Comparison of ENCODE assay signal across 3 cellular contexts in the genomic region with DNA sequence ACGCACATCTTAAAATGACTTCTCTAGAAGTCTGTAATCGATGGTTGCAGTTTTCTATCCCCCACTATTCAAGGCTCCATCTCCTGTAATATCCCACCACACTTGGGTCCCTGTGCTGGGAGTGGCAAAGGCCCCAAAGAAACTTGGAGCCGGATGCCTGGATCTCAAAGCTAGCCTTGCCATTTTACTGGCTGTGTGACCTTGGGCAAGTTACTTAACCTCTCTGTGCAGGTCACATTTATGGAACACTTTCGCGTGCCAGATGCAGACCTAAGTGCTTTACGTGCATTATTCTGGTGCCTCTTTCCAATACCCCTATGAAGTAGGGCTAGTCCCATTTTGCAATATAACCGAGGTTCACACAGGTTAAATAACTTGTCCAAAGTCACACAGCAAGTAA.
TF ChIP-seq lines count a peak whose summit lies in the region.

No MANE protein-coding gene starts in this region.

TF ChIP-seq in HepG2, 621 proteins besides CTCF, POLR2A, EP300 and RAD21:
- TF ChIP-seq ZNF768 (CRISPR knock-in tag; IDR thresholded peaks at IDR 0.05): peak; percentile 87
- TF ChIP-seq WIZ (CRISPR knock-in tag; IDR thresholded peaks at IDR 0.05): no peak
- no peak for TF ChIP-seq DDIT3 (CRISPR knock-in tag; IDR thresholded peaks at IDR 0.05)
- TF ChIP-seq ZBTB8A (CRISPR knock-in tag; IDR thresholded peaks at IDR 0.05; ENCODE audit: borderline replicate concordance, low read depth): no peak
- no peak for TF ChIP-seq ZNF530 (CRISPR knock-in tag; IDR thresholded peaks at IDR 0.05; ENCODE audit: low read depth)
- no peak for TF ChIP-seq GPBP1L1 (CRISPR knock-in tag; IDR thresholded peaks at IDR 0.05)

TF ChIP-seq in K562, 482 proteins besides CTCF, POLR2A, EP300 and RAD21:
- peak; percentile 79 for TF ChIP-seq RBM25 (IDR thresholded peaks at IDR 0.05; ENCODE audit: low read depth, low read length, severe bottlenecking)
- no peak for TF ChIP-seq RB1 (IDR thresholded peaks at IDR 0.05; ENCODE audit: low read depth)
- TF ChIP-seq BCOR (IDR thresholded peaks at IDR 0.05): peak; percentile 67; the same call in 1 of the 2 replicates
- 0 out of 4 replicates have a peak, but pooled peaks of 1 of the 2 experiments have one; percentile 23 for TF ChIP-seq KDM1A (IDR thresholded peaks at IDR 0.05)
- TF ChIP-seq ZFP36 (IDR thresholded peaks at IDR 0.05; ENCODE audit: low read depth, low read length, partially characterized antibody): peak; percentile 62
- no peak for TF ChIP-seq ZNF76 (CRISPR knock-in tag; IDR thresholded peaks at IDR 0.05; ENCODE audit: borderline replicate concordance)

TF ChIP-seq in H1, 55 proteins besides CTCF, POLR2A, EP300 and RAD21:
- TF ChIP-seq CHD7 (IDR thresholded peaks at IDR 0.05; ENCODE audit: insufficient replicate concordance, low read length) (no peak), EZH2 (IDR thresholded peaks at IDR 0.05; ENCODE audit: low read depth, low read length, severe bottlenecking) (no peak), KDM1A (IDR thresholded peaks at IDR 0.05; ENCODE audit: borderline replicate concordance, low read length) (peak; percentile 95)
